Comparison of ENCODE assay signal across 32 cellular contexts in genomic region chr16:86180244-86180643, GRCh38.
"Had no signal": no experiment of that assay in that cellular context is flagged by ENCODE, and none has a peak within 500 bp of the region (broad histone marks: within the 10 kb centered on the region; RNA-seq: fewer than 3 reads in every experiment).

No MANE protein-coding gene starts in this region.

- DNase-seq: activated B cell treated with CpG ODN at 0.5 μM for 24 hours; activated CD4-positive, alpha-beta memory T cell treated with anti-CD3 and anti-CD28 coated beads for 36 hours; activated CD4-positive, alpha-beta T cell treated with anti-CD3 and anti-CD28 coated beads for 4 hours; activated CD4-positive, alpha-beta T cell treated with anti-CD3 and anti-CD28 coated beads, Interleukin-2, amount 10 ng/mL, durations not matched to agents 24 days and 14 days; activated CD4-positive, alpha-beta T cell treated with anti-CD3 and anti-CD28 coated beads, Interleukin-2, amount 50 U/mL, for 1 hour; activated CD4-positive, alpha-beta T cell treated with anti-CD3 and anti-CD28 coated beads, Interleukin-2, amount 50 U/mL, for 4 hours; activated CD4-positive, CD25-positive, alpha-beta regulatory T cell treated with anti-CD3 and anti-CD28 coated beads, Interleukin-2, amount 50 U/mL, for 72 hours; activated CD8-positive, alpha-beta memory T cell treated with anti-CD3 and anti-CD28 coated beads, Interleukin-2, amount 50 U/mL, for 4 hours; activated CD8-positive, alpha-beta T cell treated with anti-CD3 and anti-CD28 coated beads for 36 hours; activated effector memory CD4-positive, alpha-beta T cell treated with anti-CD3 and anti-CD28 coated beads, Interleukin-2, amount 50 U/mL, for 16 hours; activated gamma-delta T cell treated with Interleukin-2 at 50 U/mL for 16 hours; activated naive CD4-positive, alpha-beta T cell; activated naive CD4-positive, alpha-beta T cell treated with anti-CD3 and anti-CD28 coated beads, Interleukin-2, amount 10 ng/mL, durations not matched to agents 7 days and 5 days; activated naive CD8-positive, alpha-beta T cell treated with anti-CD3 and anti-CD28 coated beads, Interleukin-2, amount 10 ng/mL, durations not matched to agents 7 days and 5 days; activated naive CD8-positive, alpha-beta T cell treated with anti-CD3 and anti-CD28 coated beads, Interleukin-2, amount 50 U/mL, for 24 hours; activated T-cell treated with anti-CD3 and anti-CD28 coated beads for 4 hours; activated T-cell treated with anti-CD3 and anti-CD28 coated beads, Interleukin-2, amount 50 U/mL, for 1 hour; activated T-cell treated with anti-CD3 and anti-CD28 coated beads, Interleukin-2, amount 50 U/mL, for 4 hours; activated T-cell treated with anti-CD3 and anti-CD28 coated beads, Interleukin-2, amount 50 U/mL, for 72 hours; amygdala; anterior cingulate cortex; body of pancreas; brain microvascular endothelial cell; cerebellar nuclear complex; T-helper 1 cell; T-helper 2 cell; T-helper 9 cell had no signal

- ATAC-seq: activated CD8-positive, alpha-beta T cell treated with anti-CD3 and anti-CD28 coated beads for 36 hours; activated naive CD8-positive, alpha-beta T cell treated with anti-CD3 and anti-CD28 coated beads, Interleukin-2, amount 50 U/mL, for 24 hours; activated T-cell treated with anti-CD3 and anti-CD28 coated beads, Interleukin-2, amount 50 U/mL, for 4 hours; activated T-cell treated with anti-CD3 and anti-CD28 coated beads, Interleukin-2, amount 50 U/mL, for 72 hours; activated T-helper 17 cell treated with anti-CD3 and anti-CD28 coated beads, Interleukin-2, amount 50 U/mL, for 72 hours; body of pancreas had no signal

- H3K4me1 ChIP-seq: body of pancreas, breast epithelium had no signal

- H3K9me3 ChIP-seq: body of pancreas had no signal

- H3K27ac ChIP-seq: body of pancreas, brain microvascular endothelial cell, breast epithelium, VCaP had no signal

- FAIRE-seq: astrocyte, TTC549 had no signal

- H3K27me3 ChIP-seq: body of pancreas, brain microvascular endothelial cell had no signal

- H3K4me3 ChIP-seq: body of pancreas, breast epithelium had no signal

- H3K36me3 ChIP-seq: brain microvascular endothelial cell, breast epithelium had no signal
